Comparison of ENCODE assay signal across 8 cellular contexts in genomic region chr13:100392709-100393630, GRCh38.
DNase-seq lines count a peak whose midpoint lies in the region; ATAC-seq and TF ChIP-seq lines count a peak whose summit lies in the region.

No MANE protein-coding gene starts in this region.

- TF ChIP-seq POLR2A in esophagus squamous epithelium (IDR thresholded peaks at IDR 0.05): no peak

- H3K9me3 ChIP-seq in esophagus squamous epithelium (no peaks in the 10 kb centered on the region), tibial artery (no peaks in the 10 kb centered on the region)

- ATAC-seq in GM21786 (IDR thresholded peaks at IDR 0.05; ENCODE audit: unreplicated experiment) (peak; percentile 47), omental fat pad (ENCODE audit: low FRiP score) (peak; percentile 99)

- H3K4me3 ChIP-seq in AG10803 (ENCODE audit: low read length): peak overlapping the region; percentile 45
- H3K4me3 ChIP-seq in esophagus squamous epithelium: no peak overlapping the region
- H3K4me3 ChIP-seq in tibial artery: no peak overlapping the region

- H3K27ac ChIP-seq in esophagus squamous epithelium (peak overlapping the region; percentile 55 to 76 (median 64)), tibial artery (peak overlapping the region; percentile 48 to 49)

- H3K4me1 ChIP-seq in esophagus squamous epithelium: peaks cover 0 to 17% (median 13%) of the 10 kb centered on the region in 3 donors
- peaks cover 0 to 22% (median 5%) of the 10 kb centered on the region in 4 donors for H3K4me1 ChIP-seq in tibial artery

- TF ChIP-seq CTCF in AG10803 (conservative IDR thresholded peaks at IDR 0.05; ENCODE audit: low read length) (no peak), esophagus squamous epithelium (IDR thresholded peaks at IDR 0.05) (no peak), omental fat pad (IDR thresholded peaks at IDR 0.05) (no peak), tibial artery (IDR thresholded peaks at IDR 0.05) (no peak)

- WGBS in esophagus squamous epithelium, 2 donors: 53 to 65% methylated on average over 11 to 12 of the region's 12 CpGs

- H3K27me3 ChIP-seq in esophagus squamous epithelium (no peaks in the 10 kb centered on the region), tibial artery (no peaks in the 10 kb centered on the region)

- H3K36me3 ChIP-seq in esophagus squamous epithelium (no peaks in the 10 kb centered on the region), tibial artery (no peaks in the 10 kb centered on the region)

- intact Hi-C loops in esophagus squamous epithelium (cut with DNase I): no loop called here
- intact Hi-C loops in tibial artery (cut with DNase I; ENCODE audit: low total_unique reads): no loop called here

- DNase-seq in AG10803 (ENCODE audit: low read depth): peak; percentile 99
- peak; percentile 95 for DNase-seq in MV-4-11 (lab: John Stamatoyannopoulos, UW)
- peak in 2 of 3 experiments; percentile 3 to 21 for DNase-seq in activated CD8-positive, alpha-beta memory T cell treated with anti-CD3 and anti-CD28 coated beads for 48 hours (ENCODE audit: low read depth in 2 of 3, low spot score in 2 of 3)
- DNase-seq in esophagus squamous epithelium (lab: John Stamatoyannopoulos, UW): peak; percentile 5
- DNase-seq in omental fat pad (ENCODE audit: low spot score): peak; percentile 84
- DNase-seq in tibial artery: peak; percentile 86 to 90
- no peak for DNase-seq in NCI-H748 (lab: John Stamatoyannopoulos, UW; ENCODE audit: unreplicated experiment)
